9 cellular contexts compared by ENCODE assay signal in genomic region chr22:39527481-39527961, GRCh38. TPM values are rescaled to one million over a fixed set of nuclear protein-coding genes. Genes with fewer than 3 reads are reported as not detected.
DNase-seq lines count a peak whose midpoint lies in the region; ATAC-seq, FAIRE-seq and TF ChIP-seq lines count a peak whose summit lies in the region.
"Had no signal": no experiment of that assay in that cellular context is flagged by ENCODE, and none has a peak within 500 bp of the region (broad histone marks: within the 10 kb centered on the region; RNA-seq: fewer than 3 reads in every experiment).

No MANE protein-coding gene starts in this region.

- DNase-seq in Calu3 (peak; percentile 30), NAMALWA (ENCODE audit: low spot score) (peak; percentile 65), GM12878 (ENCODE audit: low read depth, low spot score) (no peak), head of caudate nucleus (no peak), Kasumi-1 (lab: John Stamatoyannopoulos, UW) (no peak), putamen (ENCODE audit: low spot score) (no peak)
- no peak for DNase-seq in naive thymus-derived CD8-positive, alpha-beta T cell
- no peak for DNase-seq in stimulated activated CD4-positive, alpha-beta T cell treated with anti-CD3 and anti-CD28 coated beads, Interleukin-15, amount 100 ng/mL, for 24 hours

- H3K79me2 ChIP-seq in GM12878 (ENCODE audit: control insufficient read depth, insufficient read depth, low read length), result peaks cover 67% of the 10 kb centered on the region

- no peak for TF ChIP-seq EP300 in GM12878 (IDR thresholded peaks at IDR 0.05; ENCODE audit: borderline replicate concordance in 1 of 2, control insufficient read depth in 1 of 2, low read depth in 2 of 2, low read length in 2 of 2)

- no peak for ATAC-seq in GM12878
- ATAC-seq in naive thymus-derived CD8-positive, alpha-beta T cell, result no peak

- no peak for FAIRE-seq in GM12878 (lab: Jason Lieb, UNC)

- no TSS peak for BruUV-seq in Calu3 (replicated peaks; lab: Mats Ljungman, UMichigan)
- no TSS peak for BruUV-seq in GM12878 (replicated peaks; lab: Mats Ljungman, UMichigan)

- H3K4me1 Mint-ChIP-seq in Calu3 (ENCODE audit: low read depth, unreplicated experiment), result peaks cover 67% of the 10 kb centered on the region
- H3K4me1 Mint-ChIP-seq in naive thymus-derived CD8-positive, alpha-beta T cell, result peaks cover 39 to 96% (median 92%) of the 10 kb centered on the region in 4 donors

- H3K27me3 Mint-ChIP-seq in Calu3 (ENCODE audit: unreplicated experiment), result no peaks in the 10 kb centered on the region
- no peaks in the 10 kb centered on the region for H3K27me3 Mint-ChIP-seq in naive thymus-derived CD8-positive, alpha-beta T cell

- H3K9me3 Mint-ChIP-seq in Calu3 (ENCODE audit: low read depth, unreplicated experiment), result no peaks in the 10 kb centered on the region
- H3K9me3 Mint-ChIP-seq in naive thymus-derived CD8-positive, alpha-beta T cell, result no peaks in the 10 kb centered on the region

- H3K27ac Mint-ChIP-seq in Calu3 (ENCODE audit: unreplicated experiment), result peak overlapping the region; percentile 67
- H3K27ac Mint-ChIP-seq in naive thymus-derived CD8-positive, alpha-beta T cell, result peak overlapping the region; percentile 39 to 93 (median 84)

- H3K27ac ChIP-seq in GM12878 (ENCODE audit: control insufficient read depth, insufficient read depth), result peak overlapping the region; percentile 96

- CTCF ChIA-PET in Calu3 (lab: Charles Lee), result no interaction called here
- CTCF ChIA-PET in GM12878 (lab: Yijun Ruan, JAX), result interaction anchor here (1.0 to 17.8 kb wide), 10 partner anchors 7 to 498 kb away, joined by 3 to 372 read pairs (median 26); partner anchors contain the start of genes ATF4, MIEF1 and RPL3

- no peaks in the 10 kb centered on the region for H3K9me3 ChIP-seq in GM12878 (replicated peaks; ENCODE audit: control insufficient read depth, insufficient read depth, low read length)

- TF ChIP-seq POLR2A in GM12878 (IDR thresholded peaks at IDR 0.05; ENCODE audit: low read depth, low read length), result 0 out of 2 replicates have a peak, but pooled peaks have one; percentile 19

- 36% methylated on average over 6 of the region's 6 CpGs for WGBS in GM12878 (ENCODE audit: insufficient coverage, insufficient replicate concordance, low lambda C conversion rate, missing lambda C conversion rate)

- H2AFZ ChIP-seq in GM12878 (ENCODE audit: control insufficient read depth, low read depth, low read length), result no peak overlapping the region

- SMC1A ChIA-PET in GM12878 (lab: Charles Lee; ENCODE audit: uncharacterized antibody, unreplicated experiment), result interaction anchor here (0.7 to 2.9 kb wide), 6 partner anchors 13 to 357 kb away, joined by 4 to 23 read pairs (median 10); partner anchors contain the start of gene TAB1

- H3K4me3 ChIP-seq in GM12878, result peak overlapping the region; percentile 70; the same call in 1 of the 2 replicates

- peaks cover 14 to 16% of the 10 kb centered on the region in 2 experiments; a peak in 3 of 4 replicates for H3K36me3 ChIP-seq in GM12878 (ENCODE audit: control insufficient read depth in 2 of 2, insufficient read depth in 2 of 2, low read length in 1 of 2)

- no peaks in the 10 kb centered on the region for H3K27me3 ChIP-seq in GM12878 (replicated peaks in 1 of 2; ENCODE audit: control insufficient read depth in 2 of 2, insufficient read depth in 2 of 2, low read length in 1 of 2)

- TF ChIP-seq RAD21 in GM12878 (IDR thresholded peaks at IDR 0.05; ENCODE audit: insufficient read depth, low read depth, low read length), result no peak

- intact Hi-C loops in Calu3 (cut with micrococcal nuclease; ENCODE audit: unreplicated experiment) (loop anchor here (10.0 kb wide), 1 partner anchor 213 kb away; the partner anchor contains the start of gene RPL3), GM12878 (cut with micrococcal nuclease; ENCODE audit: unreplicated experiment) (no loop called here), head of caudate nucleus (cut with DNase I) (loop anchor here (5.0 kb wide), 3 partner anchors 125 to 355 kb away; no protein-coding TSS in a partner anchor)

- H3K4me2 ChIP-seq in GM12878 (ENCODE audit: control insufficient read depth, insufficient read depth), result peak overlapping the region; percentile 100

- H3K4me3 Mint-ChIP-seq in Calu3 (ENCODE audit: low read depth, unreplicated experiment), result no peak overlapping the region
- H3K4me3 Mint-ChIP-seq in naive thymus-derived CD8-positive, alpha-beta T cell, result peak overlapping the region in 8 of 10 donors; percentile 22 to 97 (median 56)

- H4K20me1 ChIP-seq in GM12878 (ENCODE audit: control insufficient read depth, insufficient read depth), result peaks cover 22% of the 10 kb centered on the region

- RAD21 ChIA-PET in GM12878 (lab: Charles Lee; ENCODE audit: unreplicated experiment), result interaction anchor here (0.8 to 4.7 kb wide), 8 partner anchors 8 to 508 kb away, joined by 3 to 44 read pairs (median 22); partner anchors contain the start of genes ATF4, MIEF1 and RPL3

- H3K36me3 Mint-ChIP-seq in Calu3 (ENCODE audit: insufficient read depth, unreplicated experiment), result peaks cover 94% of the 10 kb centered on the region
- peaks cover 0 to 58% (median 6%) of the 10 kb centered on the region in 3 donors for H3K36me3 Mint-ChIP-seq in naive thymus-derived CD8-positive, alpha-beta T cell

- TF ChIP-seq CTCF in Calu3 (IDR thresholded peaks at IDR 0.05; ENCODE audit: unreplicated experiment) (no peak), GM12878 (IDR thresholded peaks at IDR 0.05 in 2 of 3, conservative IDR thresholded peaks at IDR 0.05 in 1 of 3; ENCODE audit: control insufficient read depth in 2 of 3, extremely low read depth in 1 of 3, insufficient read depth in 1 of 3, low read depth in 3 of 3, low read length in 3 of 3) (no peak)

- in situ Hi-C loops in GM12878 (cut with MboI), result no loop called here

- peaks cover 60% of the 10 kb centered on the region for H3K4me1 ChIP-seq in GM12878 (ENCODE audit: control insufficient read depth, insufficient read depth, low read length)

- POLR2A ChIA-PET in GM12878 (lab: Charles Lee), result interaction anchor here (0.5 to 1.2 kb wide), 3 partner anchors 17 to 86 kb away, joined by 3 to 6 read pairs (median 3); a partner anchor contains a TSS
- POLR2A ChIA-PET in naive thymus-derived CD8-positive, alpha-beta T cell (lab: Charles Lee), result interaction anchor here (0.6 to 10.6 kb wide), 7 partner anchors 10 to 368 kb away, joined by 6 to 135 read pairs (median 11); partner anchors contain the start of genes ATF4, MIEF1, RPL3 and TAB1

- no peak overlapping the region; the same call in 1 of the 2 replicates for H3K9ac ChIP-seq in GM12878 (ENCODE audit: control insufficient read depth, insufficient read depth, low read length)

RNA-seq across cellular contexts. Expression of gene RPS19BP1, which starts 5.0 kb away (rescaled TPM):
- 82.9 and 87.7 TPM in 2 replicates for total RNA-seq in Calu3 (2022)
- total RNA-seq in GM12878 (2013; cell fraction: nucleolus; rRNA removed), result 43.6 and 46.7 TPM in 2 replicates
- 106 and 132 TPM in 2 replicates for total RNA-seq in GM12878 (2014; rRNA removed)
- 36.6 and 47.5 TPM in 2 replicates for total RNA-seq in GM12878 (2014; rRNA removed; fragmentation: Illumina TruSeq; extraction: Trizol)
- 83.6 and 85.7 TPM in 2 replicates for total RNA-seq in GM12878 (2021)
- polyA plus RNA-seq in GM12878 (2011; ENCODE audit: low read depth), result 23.5 TPM
- 48.1 and 71.5 TPM in 2 replicates for polyA plus RNA-seq in GM12878 (2011; rRNA removed)
- polyA plus RNA-seq in GM12878 (2011; cell fraction: cytosol; rRNA removed), result 100 and 140 TPM in 2 replicates
- polyA plus RNA-seq in GM12878 (2011; cell fraction: nucleus; rRNA removed), result 73.0 and 84.9 TPM in 2 replicates
- polyA plus RNA-seq in GM12878 (2012), result 59.4 and 59.8 TPM in 2 replicates
- polyA plus RNA-seq in GM12878 (2014; fragmentation: Illumina TruSeq; extraction: Trizol), result 8.8 and 20.3 TPM in 2 replicates
- polyA plus RNA-seq in GM12878 (2014; fragmentation: Nextera tagmentation; extraction: Ambion mirVana), result 10 to 100 TPM in 1 of 2 experiments, 1 to 10 TPM in 1; 2.7 to 14.3 TPM
- 146 and 170 TPM in 2 replicates for polyA plus RNA-seq in GM12878 (2014; rRNA removed)
- polyA plus RNA-seq in GM12878 (2016; fragmentation: Nextera tagmentation; extraction: Ambion mirVana), result 100 to 1,000 TPM; 178 to 206 TPM
- 11.3 and 24.2 TPM in 2 replicates for polyA minus RNA-seq in GM12878 (2011; rRNA and poly(A)+ RNA removed)
- 8.0 and 9.8 TPM in 2 replicates for polyA minus RNA-seq in GM12878 (2011; cell fraction: cytosol; rRNA and poly(A)+ RNA removed)
- 19.3 and 32.1 TPM in 2 replicates for polyA minus RNA-seq in GM12878 (2011; cell fraction: nucleus; rRNA and poly(A)+ RNA removed)
- 10 to 100 TPM; 76.1 to 78.2 TPM for total RNA-seq in naive thymus-derived CD8-positive, alpha-beta T cell
- 100 to 1,000 TPM; 122 to 129 (median 128) TPM for polyA plus RNA-seq in naive thymus-derived CD8-positive, alpha-beta T cell

RNA-seq across cellular contexts. Expression of gene ATF4, which starts 7.2 kb away (rescaled TPM):
- total RNA-seq in Calu3 (2022) (294 and 372 TPM in 2 replicates), GM12878 (2014; rRNA removed) (308 and 320 TPM in 2 replicates), GM12878 (2014; rRNA removed; fragmentation: Illumina TruSeq; extraction: Trizol) (340 and 355 TPM in 2 replicates), GM12878 (2021) (326 and 331 TPM in 2 replicates)
- total RNA-seq in GM12878 (2013; cell fraction: nucleolus; rRNA removed), result 140 and 144 TPM in 2 replicates
- polyA plus RNA-seq in GM12878 (2011; ENCODE audit: low read depth), result 395 TPM
- polyA plus RNA-seq in GM12878 (2011; rRNA removed) (566 and 603 TPM in 2 replicates), GM12878 (2014; fragmentation: Illumina TruSeq; extraction: Trizol) (520 and 576 TPM in 2 replicates), GM12878 (2014; fragmentation: Nextera tagmentation; extraction: Ambion mirVana) (100 to 1,000 TPM in 1 of 2 experiments, 10 to 100 TPM in 1; 88.3 to 187 TPM), GM12878 (2014; rRNA removed) (508 and 605 TPM in 2 replicates), GM12878 (2016; fragmentation: Nextera tagmentation; extraction: Ambion mirVana) (100 to 1,000 TPM; 165 to 178 TPM)
- 689 and 827 TPM in 2 replicates for polyA plus RNA-seq in GM12878 (2011; cell fraction: cytosol; rRNA removed)
- 737 and 862 TPM in 2 replicates for polyA plus RNA-seq in GM12878 (2011; cell fraction: nucleus; rRNA removed)
- 477 and 719 TPM in 2 replicates for polyA plus RNA-seq in GM12878 (2012)
- polyA minus RNA-seq in GM12878 (2011; rRNA and poly(A)+ RNA removed), result 145 and 253 TPM in 2 replicates
- polyA minus RNA-seq in GM12878 (2011; cell fraction: cytosol; rRNA and poly(A)+ RNA removed), result 58.9 and 61.0 TPM in 2 replicates
- polyA minus RNA-seq in GM12878 (2011; cell fraction: nucleus; rRNA and poly(A)+ RNA removed), result 146 and 184 TPM in 2 replicates
- total RNA-seq in naive thymus-derived CD8-positive, alpha-beta T cell, result 100 to 1,000 TPM; 301 to 312 TPM
- polyA plus RNA-seq in naive thymus-derived CD8-positive, alpha-beta T cell, result 100 to 1,000 TPM in 1 of 3 donors, 10 to 100 TPM in 2; 51.9 to 122 (median 61.0) TPM

RNA-seq across cellular contexts. Expression of gene MIEF1, which starts 25.4 kb away (rescaled TPM):
- total RNA-seq in Calu3 (2022) (39.2 and 44.3 TPM in 2 replicates), GM12878 (2014; rRNA removed) (27.9 and 28.3 TPM in 2 replicates), GM12878 (2014; rRNA removed; fragmentation: Illumina TruSeq; extraction: Trizol) (24.0 and 26.4 TPM in 2 replicates), GM12878 (2021) (50.9 and 52.3 TPM in 2 replicates)
- 32.3 and 33.3 TPM in 2 replicates for total RNA-seq in GM12878 (2013; cell fraction: nucleolus; rRNA removed)
- 17.7 TPM for polyA plus RNA-seq in GM12878 (2011; ENCODE audit: low read depth)
- polyA plus RNA-seq in GM12878 (2011; rRNA removed) (21.3 and 27.9 TPM in 2 replicates), GM12878 (2014; fragmentation: Illumina TruSeq; extraction: Trizol) (33.1 and 35.8 TPM in 2 replicates), GM12878 (2014; fragmentation: Nextera tagmentation; extraction: Ambion mirVana) (10 to 100 TPM; 12.4 to 13.8 TPM), GM12878 (2014; rRNA removed) (30.6 and 35.2 TPM in 2 replicates), GM12878 (2016; fragmentation: Nextera tagmentation; extraction: Ambion mirVana) (10 to 100 TPM; 43.2 to 46.3 TPM)
- 29.7 and 30.5 TPM in 2 replicates for polyA plus RNA-seq in GM12878 (2011; cell fraction: cytosol; rRNA removed)
- polyA plus RNA-seq in GM12878 (2011; cell fraction: nucleus; rRNA removed), result 19.1 and 27.5 TPM in 2 replicates
- 22.3 and 24.9 TPM in 2 replicates for polyA plus RNA-seq in GM12878 (2012)
- 40.1 and 42.5 TPM in 2 replicates for polyA minus RNA-seq in GM12878 (2011; rRNA and poly(A)+ RNA removed)
- polyA minus RNA-seq in GM12878 (2011; cell fraction: cytosol; rRNA and poly(A)+ RNA removed), result 15.5 and 17.6 TPM in 2 replicates
- 11.0 and 23.4 TPM in 2 replicates for polyA minus RNA-seq in GM12878 (2011; cell fraction: nucleus; rRNA and poly(A)+ RNA removed)
- total RNA-seq in naive thymus-derived CD8-positive, alpha-beta T cell, result 10 to 100 TPM; 41.8 to 47.8 TPM
- polyA plus RNA-seq in naive thymus-derived CD8-positive, alpha-beta T cell, result 10 to 100 TPM; 22.2 to 35.8 (median 25.9) TPM

RNA-seq across cellular contexts. Expression of gene CACNA1I, which starts 43.0 kb away (rescaled TPM):
- 0.05 and 0.07 TPM in 2 replicates for total RNA-seq in Calu3 (2022)
- 0.07 and 0.10 TPM in 2 replicates for total RNA-seq in GM12878 (2013; cell fraction: nucleolus; rRNA removed)
- not detected in 2 replicates for total RNA-seq in GM12878 (2014; rRNA removed)
- total RNA-seq in GM12878 (2014; rRNA removed; fragmentation: Illumina TruSeq; extraction: Trizol), result not detected in 2 replicates
- total RNA-seq in GM12878 (2021), result 0.03 TPM in 2 replicates
- not detected for polyA plus RNA-seq in GM12878 (2011; ENCODE audit: low read depth)
- 0.01 TPM in 1 of 2 replicates, not detected in the other for polyA plus RNA-seq in GM12878 (2011; rRNA removed)
- 0.01 TPM in 1 of 2 replicates, not detected in the other for polyA plus RNA-seq in GM12878 (2011; cell fraction: cytosol; rRNA removed)
- 0.04 and 0.06 TPM in 2 replicates for polyA plus RNA-seq in GM12878 (2011; cell fraction: nucleus; rRNA removed)
- polyA plus RNA-seq in GM12878 (2012), result not detected in 2 replicates
- polyA plus RNA-seq in GM12878 (2014; fragmentation: Illumina TruSeq; extraction: Trizol), result not detected in 2 replicates
- not detected for polyA plus RNA-seq in GM12878 (2014; fragmentation: Nextera tagmentation; extraction: Ambion mirVana)
- not detected in 2 replicates for polyA plus RNA-seq in GM12878 (2014; rRNA removed)
- polyA plus RNA-seq in GM12878 (2016; fragmentation: Nextera tagmentation; extraction: Ambion mirVana), result not detected
- under 0.01 TPM in 1 of 2 replicates, not detected in the other for polyA minus RNA-seq in GM12878 (2011; rRNA and poly(A)+ RNA removed)
- not detected in 2 replicates for polyA minus RNA-seq in GM12878 (2011; cell fraction: cytosol; rRNA and poly(A)+ RNA removed)
- not detected in 2 replicates for polyA minus RNA-seq in GM12878 (2011; cell fraction: nucleus; rRNA and poly(A)+ RNA removed)
- 10 to 100 TPM; 14.4 to 14.9 TPM for total RNA-seq in naive thymus-derived CD8-positive, alpha-beta T cell
- under 1 TPM; 0.04 to 0.33 (median 0.10) TPM for polyA plus RNA-seq in naive thymus-derived CD8-positive, alpha-beta T cell
- total RNA-seq: RPMI7951 had no signal

Comparison
In these comparisons a context has a peak if more than half of its experiments do, and no peak if none do; other contexts are left out.
1. DNase-seq: peak in Calu3 (single experiment) and NAMALWA (single experiment); none in GM12878 (single experiment), naive thymus-derived CD8-positive, alpha-beta T cell (0 of 10), head of caudate nucleus (0 of 42), Kasumi-1 (0 of 2), stimulated activated CD4-positive, alpha-beta T cell treated with anti-CD3 and anti-CD28 coated beads, Interleukin-15, amount 100 ng/mL, for 24 hours (single experiment) and putamen (single experiment).